ENCODE assay signal across 8 cellular contexts in the genomic region with DNA sequence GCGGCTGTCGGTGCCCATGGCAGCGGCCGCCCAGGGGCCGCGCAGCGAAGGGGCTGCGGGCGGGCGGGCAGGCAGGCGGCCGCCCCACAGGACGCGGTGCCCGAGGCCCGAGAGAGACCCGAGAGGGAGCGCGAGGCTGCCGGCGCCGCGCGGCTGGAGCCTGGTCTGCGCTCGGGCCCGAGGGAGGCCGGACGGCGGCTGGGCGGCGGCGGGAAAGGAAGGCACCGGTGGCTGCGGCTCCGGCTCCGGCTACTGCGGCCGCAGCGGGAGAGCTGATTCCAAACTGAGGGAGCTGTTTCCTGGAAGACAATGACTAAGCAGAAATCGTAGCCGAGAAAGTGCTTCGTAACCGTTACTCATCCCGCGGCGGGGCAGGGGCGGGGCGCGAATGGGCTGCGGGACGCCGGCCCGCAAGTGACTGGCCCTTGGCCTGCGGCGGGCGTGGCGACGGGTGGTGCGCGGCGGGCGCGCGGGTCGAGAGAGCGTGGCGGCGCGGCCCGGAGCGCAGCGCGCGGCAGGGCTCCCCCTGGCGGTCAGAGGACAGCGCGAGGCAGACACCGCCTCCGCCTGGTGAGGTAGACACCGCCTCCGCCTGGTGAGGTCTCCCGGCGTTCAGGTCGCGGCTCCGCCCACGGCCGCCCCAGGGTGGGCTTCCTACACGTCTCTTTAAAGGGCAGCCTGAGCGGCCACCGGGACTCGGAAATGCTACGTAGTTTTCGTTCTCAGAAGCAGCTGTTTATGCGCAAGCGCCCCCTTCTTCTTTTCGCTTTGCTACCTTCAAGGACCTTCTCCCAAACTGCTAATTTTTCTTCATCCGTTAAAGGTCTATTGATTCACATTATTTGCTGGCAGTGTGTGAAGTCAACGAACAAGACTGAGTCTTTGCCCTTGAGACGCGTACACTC. TPM values are rescaled to one million over a fixed set of nuclear protein-coding genes. Genes with fewer than 3 reads are reported as not detected.
A peak's percentile ranks its signal among the peaks of the same experiment; 100 is the strongest.
DNase-seq lines count a peak whose midpoint lies in the region; ATAC-seq lines count a peak whose summit lies in the region.

A gene with protein sequence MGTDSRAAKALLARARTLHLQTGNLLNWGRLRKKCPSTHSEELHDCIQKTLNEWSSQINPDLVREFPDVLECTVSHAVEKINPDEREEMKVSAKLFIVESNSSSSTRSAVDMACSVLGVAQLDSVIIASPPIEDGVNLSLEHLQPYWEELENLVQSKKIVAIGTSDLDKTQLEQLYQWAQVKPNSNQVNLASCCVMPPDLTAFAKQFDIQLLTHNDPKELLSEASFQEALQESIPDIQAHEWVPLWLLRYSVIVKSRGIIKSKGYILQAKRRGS (minus strand): TSS at position 285 of the 905 bp plus-strand sequence. CDS start 267 bp downstream, at position 18.

- H3K4me3 Mint-ChIP-seq in activated CD4-positive, alpha-beta T cell treated with anti-CD3 and anti-CD28 coated beads for 36 hours: peak within 1 kb of the TSS; percentile 96

- POLR2A ChIA-PET in activated CD4-positive, alpha-beta T cell treated with anti-CD3 and anti-CD28 coated beads for 36 hours (lab: Charles Lee): interaction anchor here (0.7 kb wide), 1 partner anchor 30 kb away, joined by 3 read pairs; the partner anchor contains the start of gene DNTTIP2

- peak; percentile 96 for ATAC-seq in GM19023 (IDR thresholded peaks at IDR 0.05; ENCODE audit: unreplicated experiment)
- ATAC-seq in HG03280 (IDR thresholded peaks at IDR 0.05; ENCODE audit: unreplicated experiment): peak; percentile 96
- ATAC-seq in activated CD4-positive, alpha-beta T cell treated with anti-CD3 and anti-CD28 coated beads for 36 hours: peak; percentile 84

- peaks cover 4% of the 10 kb centered on the region for H3K36me3 Mint-ChIP-seq in activated CD4-positive, alpha-beta T cell treated with anti-CD3 and anti-CD28 coated beads for 36 hours (ENCODE audit: low read depth)

- peaks cover 34% of the 10 kb centered on the region for H3K4me1 Mint-ChIP-seq in activated CD4-positive, alpha-beta T cell treated with anti-CD3 and anti-CD28 coated beads for 36 hours

- intact Hi-C loops in activated CD4-positive, alpha-beta T cell treated with anti-CD3 and anti-CD28 coated beads for 36 hours (cut with DNase I, micrococcal nuclease): loop anchor here (1.0 to 5.0 kb wide), 7 partner anchors 30 to 728 kb away; partner anchors contain the start of genes DNTTIP2 (in 2 of the 2) and ABCD3 (in 1 of the 2)

- DNase-seq in AML-193 (lab: John Stamatoyannopoulos, UW) (peak; percentile 82 to 87), NCI-H460 (ENCODE audit: extremely low read depth, low read depth) (peak; percentile 89), kidney tubule cell (ENCODE audit: low spot score) (peak; percentile 98)
- peak; percentile 93 for DNase-seq in activated CD4-positive, alpha-beta T cell treated with anti-CD3 and anti-CD28 coated beads for 36 hours
- peak; percentile 84 to 90 (median 86) for DNase-seq in stimulated activated CD4-positive, alpha-beta T cell treated with anti-CD3 and anti-CD28 coated beads, Interleukin-1b, Interleukin-23, amount 100 ng/mL, for 24 hours (ENCODE audit: low read depth in 4 of 4, low spot score in 1 of 4)

- H3K27me3 Mint-ChIP-seq in activated CD4-positive, alpha-beta T cell treated with anti-CD3 and anti-CD28 coated beads for 36 hours: peaks cover 5% of the 10 kb centered on the region

- peak within 1 kb of the TSS; percentile 25 for H3K27ac ChIP-seq in cingulate gyrus (ENCODE audit: low read depth, low read length)

- H3K27ac Mint-ChIP-seq in activated CD4-positive, alpha-beta T cell treated with anti-CD3 and anti-CD28 coated beads for 36 hours: peak within 1 kb of the TSS; percentile 97

- H3K9me3 Mint-ChIP-seq in activated CD4-positive, alpha-beta T cell treated with anti-CD3 and anti-CD28 coated beads for 36 hours (ENCODE audit: low read depth): peaks cover 5% of the 10 kb centered on the region

- CTCF ChIA-PET in activated CD4-positive, alpha-beta T cell treated with anti-CD3 and anti-CD28 coated beads for 36 hours (lab: Charles Lee): interaction anchor here (0.6 to 1.4 kb wide), 8 partner anchors 14 to 362 kb away, joined by 3 to 4 read pairs (median 4); partner anchors contain the start of gene DNTTIP2

RNA-seq across cellular contexts. Expression of the gene that starts here (rescaled TPM):
- 89.8 and 95.4 TPM in 2 replicates for total RNA-seq in NCI-H460 (2014; rRNA removed; shearing (Covaris generic))
- polyA plus RNA-seq in NCI-H460 (2014; cell fraction: nucleus; rRNA removed): 45.1 and 57.1 TPM in 2 replicates
- 10 to 100 TPM; 12.8 to 19.2 TPM for total RNA-seq in activated CD4-positive, alpha-beta T cell treated with anti-CD3 and anti-CD28 coated beads for 36 hours

Comparison
In these comparisons a context has a peak if more than half of its experiments do, and no peak if none do; other contexts are left out.
1. Peak in every context shown above with its lines: DNase-seq, ATAC-seq and H3K27ac ChIP-seq.